Comparison of ENCODE assay signal across 9 cellular contexts in genomic region chr10:69451784-69452251, GRCh38. TPM values are rescaled to one million over a fixed set of nuclear protein-coding genes. Genes with fewer than 3 reads are reported as not detected.
DNase-seq lines count a peak whose midpoint lies in the region; ATAC-seq and TF ChIP-seq lines count a peak whose summit lies in the region.
"Had no signal": no experiment of that assay in that cellular context is flagged by ENCODE, and none has a peak within 500 bp of the region (broad histone marks: within the 10 kb centered on the region; RNA-seq: fewer than 3 reads in every experiment).

No MANE protein-coding gene starts in this region.

- no peak overlapping the region for H2AFZ ChIP-seq in fibroblast of lung (ENCODE audit: low read length)

- H3K79me2 ChIP-seq in fibroblast of lung (ENCODE audit: control insufficient read depth, insufficient read depth, low read length), result no peaks in the 10 kb centered on the region

- ATAC-seq in GM21515 (IDR thresholded peaks at IDR 0.05; ENCODE audit: unreplicated experiment), result peak; percentile 10
- ATAC-seq in omental fat pad (ENCODE audit: low FRiP score), result peak; percentile 16
- no peak for ATAC-seq in HG03280 (IDR thresholded peaks at IDR 0.05; ENCODE audit: unreplicated experiment)

- DNase-seq in SW480 (ENCODE audit: low spot score) (peak; percentile 56), fibroblast of lung (ENCODE audit: low read depth in 2 of 2) (no peak), omental fat pad (ENCODE audit: low spot score) (no peak), 8988T (no peak)
- DNase-seq in stimulated activated CD4-positive, alpha-beta T cell treated with anti-CD3 and anti-CD28 coated beads, Interleukin-2, amount 100 ng/mL, for 24 hours, result no peak

- no peaks in the 10 kb centered on the region for H4K20me1 ChIP-seq in fibroblast of lung (ENCODE audit: control insufficient read depth, extremely low read depth, insufficient read depth, low read length)

- no peaks in the 10 kb centered on the region for H3K9me3 ChIP-seq in fibroblast of lung (ENCODE audit: control insufficient read depth, insufficient read depth, low read depth, low read length)

- H3K4me1 ChIP-seq in fibroblast of lung (ENCODE audit: control insufficient read depth, extremely low read depth, insufficient read depth, low read length), result no peaks in the 10 kb centered on the region

- peak overlapping the region; percentile 33 to 53 (median 35) for H3K4me3 ChIP-seq in fibroblast of lung (replicated peaks in 1 of 4; ENCODE audit: control extremely low read depth in 1 of 4, insufficient read depth in 1 of 4, low read depth in 3 of 4, low read length in 4 of 4)

- H3K27ac ChIP-seq in 22Rv1, result peak overlapping the region; percentile 61
- no peak overlapping the region for H3K27ac ChIP-seq in fibroblast of lung (ENCODE audit: insufficient read depth, low read length)
- H3K27ac ChIP-seq: epithelial cell of prostate had no signal

- no peak overlapping the region for H3K9ac ChIP-seq in fibroblast of lung (ENCODE audit: insufficient read depth, low read length)

- TF ChIP-seq CTCF in 22Rv1 (IDR thresholded peaks at IDR 0.05) (no peak), fibroblast of lung (conservative IDR thresholded peaks at IDR 0.05 in 1 of 2, IDR thresholded peaks at IDR 0.05 in 1 of 2; ENCODE audit: low read depth in 1 of 2, low read length in 2 of 2) (no peak), omental fat pad (IDR thresholded peaks at IDR 0.05) (no peak)

- no peaks in the 10 kb centered on the region for H3K36me3 ChIP-seq in fibroblast of lung (ENCODE audit: control insufficient read depth, insufficient read depth, low read length)

- H3K4me2 ChIP-seq in fibroblast of lung (ENCODE audit: extremely low read depth, insufficient read depth, low read length), result peak overlapping the region; percentile 75

- H3K27me3 ChIP-seq in fibroblast of lung (ENCODE audit: control insufficient read depth, insufficient read depth, low read length), result peaks cover 13% of the 10 kb centered on the region

RNA-seq across cellular contexts. Expression of gene TSPAN15, which starts 0.6 kb away (rescaled TPM):
- total RNA-seq in fibroblast of lung (1.8 and 2.6 TPM in 2 replicates), omental fat pad (100 to 1,000 TPM in 1 of 4 donors, 10 to 100 TPM in 3; 45.6 to 141 (median 72.5) TPM)
- polyA plus RNA-seq in fibroblast of lung, result 0.56 TPM in 1 of 2 replicates, not detected in the other
- polyA plus RNA-seq in fibroblast of lung (2012), result 0.20 and 0.35 TPM in 2 replicates
- polyA minus RNA-seq in fibroblast of lung (ENCODE audit: low replicate concordance), result not detected in 2 replicates

RNA-seq across cellular contexts. Expression of gene TACR2, which starts 35.1 kb away (rescaled TPM):
- 0.17 and 0.26 TPM in 2 replicates for total RNA-seq in fibroblast of lung
- 0.10 and 0.15 TPM in 2 replicates for polyA plus RNA-seq in fibroblast of lung
- 0.20 and 0.26 TPM in 2 replicates for polyA plus RNA-seq in fibroblast of lung (2012)
- polyA minus RNA-seq in fibroblast of lung (ENCODE audit: low replicate concordance), result not detected in 2 replicates
- total RNA-seq in omental fat pad, result under 1 TPM in 3 of 4 donors, not detected in 1; 0.44 to 0.96 (median 0.74) TPM

Comparison
In these comparisons a context has a peak if more than half of its experiments do, and no peak if none do; other contexts are left out.
1. RNA of gene TSPAN15, which starts 0.6 kb away (total RNA-seq): 45.6 to 141 TPM in omental fat pad; 1.8 to 2.6 TPM in fibroblast of lung; every median in the first group is over 10 times any median in the second.